Comparison of ENCODE assay signal across 2 cellular contexts in the genomic region with DNA sequence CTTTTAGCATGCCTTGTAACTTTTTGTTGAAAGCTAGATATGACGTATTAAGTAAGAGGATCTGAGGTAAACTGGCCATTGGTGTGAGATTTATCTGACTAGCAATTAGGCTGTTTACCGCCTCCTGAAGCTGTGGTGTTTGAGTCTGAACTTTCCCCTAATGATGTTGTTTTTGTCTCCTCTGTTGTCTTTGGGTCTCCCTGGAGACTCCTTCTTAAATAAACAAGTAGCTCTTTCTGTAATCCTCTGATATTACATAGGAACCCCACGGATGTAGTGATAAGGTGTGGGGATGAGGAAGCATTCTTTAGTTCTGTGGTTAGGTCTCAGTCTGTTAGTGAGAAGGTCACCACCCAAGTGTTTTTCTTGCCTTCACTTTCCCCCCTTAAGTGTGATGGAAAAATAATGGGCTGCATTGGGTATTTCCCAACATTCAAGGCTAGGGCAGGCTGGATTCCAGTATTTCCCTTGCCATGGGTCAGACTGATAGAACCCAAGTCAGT.
TF ChIP-seq lines count a peak whose summit lies in the region.

No MANE protein-coding gene starts in this region.

TF ChIP-seq in HepG2, 621 proteins besides CTCF, POLR2A, EP300 and RAD21:
- TF ChIP-seq CREB1 (IDR thresholded peaks at IDR 0.05) (0 out of 2 replicates have a peak, but pooled peaks have one; percentile 22), CREB1 (CRISPR knock-in tag; IDR thresholded peaks at IDR 0.05) (no peak), ZNF773 (CRISPR knock-in tag; IDR thresholded peaks at IDR 0.05; ENCODE audit: borderline replicate concordance) (peak; percentile 49; the same call in 1 of the 2 replicates), ZNF33B (CRISPR knock-in tag; IDR thresholded peaks at IDR 0.05) (no peak), CENPX (CRISPR knock-in tag; IDR thresholded peaks at IDR 0.05) (no peak)
- TF ChIP-seq, protein P1, sequence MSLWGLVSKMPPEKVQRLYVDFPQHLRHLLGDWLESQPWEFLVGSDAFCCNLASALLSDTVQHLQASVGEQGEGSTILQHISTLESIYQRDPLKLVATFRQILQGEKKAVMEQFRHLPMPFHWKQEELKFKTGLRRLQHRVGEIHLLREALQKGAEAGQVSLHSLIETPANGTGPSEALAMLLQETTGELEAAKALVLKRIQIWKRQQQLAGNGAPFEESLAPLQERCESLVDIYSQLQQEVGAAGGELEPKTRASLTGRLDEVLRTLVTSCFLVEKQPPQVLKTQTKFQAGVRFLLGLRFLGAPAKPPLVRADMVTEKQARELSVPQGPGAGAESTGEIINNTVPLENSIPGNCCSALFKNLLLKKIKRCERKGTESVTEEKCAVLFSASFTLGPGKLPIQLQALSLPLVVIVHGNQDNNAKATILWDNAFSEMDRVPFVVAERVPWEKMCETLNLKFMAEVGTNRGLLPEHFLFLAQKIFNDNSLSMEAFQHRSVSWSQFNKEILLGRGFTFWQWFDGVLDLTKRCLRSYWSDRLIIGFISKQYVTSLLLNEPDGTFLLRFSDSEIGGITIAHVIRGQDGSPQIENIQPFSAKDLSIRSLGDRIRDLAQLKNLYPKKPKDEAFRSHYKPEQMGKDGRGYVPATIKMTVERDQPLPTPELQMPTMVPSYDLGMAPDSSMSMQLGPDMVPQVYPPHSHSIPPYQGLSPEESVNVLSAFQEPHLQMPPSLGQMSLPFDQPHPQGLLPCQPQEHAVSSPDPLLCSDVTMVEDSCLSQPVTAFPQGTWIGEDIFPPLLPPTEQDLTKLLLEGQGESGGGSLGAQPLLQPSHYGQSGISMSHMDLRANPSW (CRISPR knock-in tag; IDR thresholded peaks at IDR 0.05; ENCODE audit: borderline replicate concordance): no peak
- TF ChIP-seq, protein P2, sequence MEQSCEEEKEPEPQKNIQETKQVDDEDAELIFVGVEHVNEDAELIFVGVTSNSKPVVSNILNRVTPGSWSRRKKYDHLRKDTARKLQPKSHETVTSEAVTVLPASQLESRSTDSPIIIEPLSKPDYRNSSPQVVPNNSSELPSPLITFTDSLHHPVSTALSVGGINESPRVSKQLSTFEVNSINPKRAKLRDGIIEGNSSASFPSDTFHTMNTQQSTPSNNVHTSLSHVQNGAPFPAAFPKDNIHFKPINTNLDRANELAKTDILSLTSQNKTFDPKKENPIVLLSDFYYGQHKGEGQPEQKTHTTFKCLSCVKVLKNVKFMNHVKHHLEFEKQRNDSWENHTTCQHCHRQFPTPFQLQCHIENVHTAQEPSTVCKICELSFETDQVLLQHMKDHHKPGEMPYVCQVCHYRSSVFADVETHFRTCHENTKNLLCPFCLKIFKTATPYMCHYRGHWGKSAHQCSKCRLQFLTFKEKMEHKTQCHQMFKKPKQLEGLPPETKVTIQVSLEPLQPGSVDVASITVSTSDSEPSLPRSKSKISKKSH (CRISPR knock-in tag; IDR thresholded peaks at IDR 0.05; ENCODE audit: borderline replicate concordance): no peak
- TF ChIP-seq, protein P3, sequence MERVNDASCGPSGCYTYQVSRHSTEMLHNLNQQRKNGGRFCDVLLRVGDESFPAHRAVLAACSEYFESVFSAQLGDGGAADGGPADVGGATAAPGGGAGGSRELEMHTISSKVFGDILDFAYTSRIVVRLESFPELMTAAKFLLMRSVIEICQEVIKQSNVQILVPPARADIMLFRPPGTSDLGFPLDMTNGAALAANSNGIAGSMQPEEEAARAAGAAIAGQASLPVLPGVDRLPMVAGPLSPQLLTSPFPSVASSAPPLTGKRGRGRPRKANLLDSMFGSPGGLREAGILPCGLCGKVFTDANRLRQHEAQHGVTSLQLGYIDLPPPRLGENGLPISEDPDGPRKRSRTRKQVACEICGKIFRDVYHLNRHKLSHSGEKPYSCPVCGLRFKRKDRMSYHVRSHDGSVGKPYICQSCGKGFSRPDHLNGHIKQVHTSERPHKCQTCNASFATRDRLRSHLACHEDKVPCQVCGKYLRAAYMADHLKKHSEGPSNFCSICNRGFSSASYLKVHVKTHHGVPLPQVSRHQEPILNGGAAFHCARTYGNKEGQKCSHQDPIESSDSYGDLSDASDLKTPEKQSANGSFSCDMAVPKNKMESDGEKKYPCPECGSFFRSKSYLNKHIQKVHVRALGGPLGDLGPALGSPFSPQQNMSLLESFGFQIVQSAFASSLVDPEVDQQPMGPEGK (CRISPR knock-in tag; IDR thresholded peaks at IDR 0.05): no peak

TF ChIP-seq in K562, 482 proteins besides CTCF, POLR2A, EP300 and RAD21 (continues in another document):
- TF ChIP-seq, protein P4, sequence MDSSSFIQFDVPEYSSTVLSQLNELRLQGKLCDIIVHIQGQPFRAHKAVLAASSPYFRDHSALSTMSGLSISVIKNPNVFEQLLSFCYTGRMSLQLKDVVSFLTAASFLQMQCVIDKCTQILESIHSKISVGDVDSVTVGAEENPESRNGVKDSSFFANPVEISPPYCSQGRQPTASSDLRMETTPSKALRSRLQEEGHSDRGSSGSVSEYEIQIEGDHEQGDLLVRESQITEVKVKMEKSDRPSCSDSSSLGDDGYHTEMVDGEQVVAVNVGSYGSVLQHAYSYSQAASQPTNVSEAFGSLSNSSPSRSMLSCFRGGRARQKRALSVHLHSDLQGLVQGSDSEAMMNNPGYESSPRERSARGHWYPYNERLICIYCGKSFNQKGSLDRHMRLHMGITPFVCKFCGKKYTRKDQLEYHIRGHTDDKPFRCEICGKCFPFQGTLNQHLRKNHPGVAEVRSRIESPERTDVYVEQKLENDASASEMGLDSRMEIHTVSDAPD (CRISPR knock-in tag; IDR thresholded peaks at IDR 0.05): no peak
- TF ChIP-seq, protein P5, sequence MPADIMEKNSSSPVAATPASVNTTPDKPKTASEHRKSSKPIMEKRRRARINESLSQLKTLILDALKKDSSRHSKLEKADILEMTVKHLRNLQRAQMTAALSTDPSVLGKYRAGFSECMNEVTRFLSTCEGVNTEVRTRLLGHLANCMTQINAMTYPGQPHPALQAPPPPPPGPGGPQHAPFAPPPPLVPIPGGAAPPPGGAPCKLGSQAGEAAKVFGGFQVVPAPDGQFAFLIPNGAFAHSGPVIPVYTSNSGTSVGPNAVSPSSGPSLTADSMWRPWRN (IDR thresholded peaks at IDR 0.05; ENCODE audit: low read depth): 0 out of 2 replicates have a peak, but pooled peaks have one; percentile 42
- TF ChIP-seq GTF2E2 (tag; IDR thresholded peaks at IDR 0.05) (no peak), SMARCC2 (IDR thresholded peaks at IDR 0.05; ENCODE audit: low read depth) (peak; percentile 57; the same call in 1 of the 2 replicates), ZNF239 (CRISPR knock-in tag; IDR thresholded peaks at IDR 0.05) (no peak), ZNF324 (CRISPR knock-in tag; IDR thresholded peaks at IDR 0.05) (no peak), ZNF316 (IDR thresholded peaks at IDR 0.05) (peak; percentile 39; the same call in 1 of the 2 replicates), GATAD2B (IDR thresholded peaks at IDR 0.05; ENCODE audit: borderline replicate concordance) (peak; percentile 64; the same call in 1 of the 2 replicates), FOXP1 (CRISPR knock-in tag; IDR thresholded peaks at IDR 0.05) (0 out of 2 replicates have a peak, but pooled peaks have one; percentile 70), EHMT2 (IDR thresholded peaks at IDR 0.05) (no peak), MBD2 (IDR thresholded peaks at IDR 0.05; ENCODE audit: borderline replicate concordance, low read depth) (no peak), MTA2 (IDR thresholded peaks at IDR 0.05; ENCODE audit: low read depth) (peak; percentile 75), ZNF23 (CRISPR knock-in tag; IDR thresholded peaks at IDR 0.05) (no peak), TAF1 (IDR thresholded peaks at IDR 0.05; ENCODE audit: control insufficient read depth, extremely low read depth, insufficient read depth, low read length, severe bottlenecking) (no peak), DPF2 (IDR thresholded peaks at IDR 0.05) (peak; percentile 79), BCOR (IDR thresholded peaks at IDR 0.05) (no peak), CEBPB (tag; IDR thresholded peaks at IDR 0.05) (peak; percentile 75), ARID1B (IDR thresholded peaks at IDR 0.05) (peak; percentile 92), SMARCE1 (IDR thresholded peaks at IDR 0.05) (peak; percentile 88), FOXA3 (CRISPR knock-in tag; conservative IDR thresholded peaks at IDR 0.05 in 1 of 2, IDR thresholded peaks at IDR 0.05 in 1 of 2) (peak; percentile 97 to 98), ZFP30 (CRISPR knock-in tag; IDR thresholded peaks at IDR 0.05; ENCODE audit: borderline replicate concordance) (no peak), C11orf30 (IDR thresholded peaks at IDR 0.05; ENCODE audit: low read depth) (peak; percentile 38; the same call in 1 of the 2 replicates), CTBP1 (IDR thresholded peaks at IDR 0.05; ENCODE audit: borderline replicate concordance) (peak; percentile 64; the same call in 1 of the 2 replicates), RCOR1 (IDR thresholded peaks at IDR 0.05; ENCODE audit: borderline replicate concordance in 1 of 2, low read depth in 2 of 2, low read length in 2 of 2) (peak; percentile 8 to 71; a peak in 2 of 4 replicates), ESRRA (IDR thresholded peaks at IDR 0.05; ENCODE audit: borderline replicate concordance, low read depth) (peak; percentile 77; the same call in 1 of the 2 replicates), MTA1 (IDR thresholded peaks at IDR 0.05; ENCODE audit: borderline replicate concordance) (peak; percentile 82), ZEB2 (IDR thresholded peaks at IDR 0.05) (peak; percentile 74), ZNF695 (CRISPR knock-in tag; IDR thresholded peaks at IDR 0.05) (no peak), STAT5A (IDR thresholded peaks at IDR 0.05; ENCODE audit: borderline replicate concordance, low read length) (peak; percentile 59; the same call in 1 of the 2 replicates), ARNT (IDR thresholded peaks at IDR 0.05) (peak in 1 of 2 experiments; percentile 69; a peak in 2 of 4 replicates), SETDB1 (IDR thresholded peaks at IDR 0.05; ENCODE audit: low read length) (no peak), RNF2 (IDR thresholded peaks at IDR 0.05) (no peak)
- TF ChIP-seq, protein P6, sequence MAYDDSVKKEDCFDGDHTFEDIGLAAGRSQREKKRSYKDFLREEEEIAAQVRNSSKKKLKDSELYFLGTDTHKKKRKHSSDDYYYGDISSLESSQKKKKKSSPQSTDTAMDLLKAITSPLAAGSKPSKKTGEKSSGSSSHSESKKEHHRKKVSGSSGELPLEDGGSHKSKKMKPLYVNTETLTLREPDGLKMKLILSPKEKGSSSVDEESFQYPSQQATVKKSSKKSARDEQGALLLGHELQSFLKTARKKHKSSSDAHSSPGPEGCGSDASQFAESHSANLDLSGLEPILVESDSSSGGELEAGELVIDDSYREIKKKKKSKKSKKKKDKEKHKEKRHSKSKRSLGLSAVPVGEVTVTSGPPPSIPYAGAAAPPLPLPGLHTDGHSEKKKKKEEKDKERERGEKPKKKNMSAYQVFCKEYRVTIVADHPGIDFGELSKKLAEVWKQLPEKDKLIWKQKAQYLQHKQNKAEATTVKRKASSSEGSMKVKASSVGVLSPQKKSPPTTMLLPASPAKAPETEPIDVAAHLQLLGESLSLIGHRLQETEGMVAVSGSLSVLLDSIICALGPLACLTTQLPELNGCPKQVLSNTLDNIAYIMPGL (CRISPR knock-in tag; IDR thresholded peaks at IDR 0.05): no peak
- TF ChIP-seq, protein P7, sequence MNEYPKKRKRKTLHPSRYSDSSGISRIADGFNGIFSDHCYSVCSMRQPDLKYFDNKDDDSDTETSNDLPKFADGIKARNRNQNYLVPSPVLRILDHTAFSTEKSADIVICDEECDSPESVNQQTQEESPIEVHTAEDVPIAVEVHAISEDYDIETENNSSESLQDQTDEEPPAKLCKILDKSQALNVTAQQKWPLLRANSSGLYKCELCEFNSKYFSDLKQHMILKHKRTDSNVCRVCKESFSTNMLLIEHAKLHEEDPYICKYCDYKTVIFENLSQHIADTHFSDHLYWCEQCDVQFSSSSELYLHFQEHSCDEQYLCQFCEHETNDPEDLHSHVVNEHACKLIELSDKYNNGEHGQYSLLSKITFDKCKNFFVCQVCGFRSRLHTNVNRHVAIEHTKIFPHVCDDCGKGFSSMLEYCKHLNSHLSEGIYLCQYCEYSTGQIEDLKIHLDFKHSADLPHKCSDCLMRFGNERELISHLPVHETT (CRISPR knock-in tag; conservative IDR thresholded peaks at IDR 0.05 in 1 of 2, IDR thresholded peaks at IDR 0.05 in 1 of 2): 0 out of 4 replicates have a peak, but pooled peaks of 1 of the 2 experiments have one; percentile 23
- TF ChIP-seq, protein P8, sequence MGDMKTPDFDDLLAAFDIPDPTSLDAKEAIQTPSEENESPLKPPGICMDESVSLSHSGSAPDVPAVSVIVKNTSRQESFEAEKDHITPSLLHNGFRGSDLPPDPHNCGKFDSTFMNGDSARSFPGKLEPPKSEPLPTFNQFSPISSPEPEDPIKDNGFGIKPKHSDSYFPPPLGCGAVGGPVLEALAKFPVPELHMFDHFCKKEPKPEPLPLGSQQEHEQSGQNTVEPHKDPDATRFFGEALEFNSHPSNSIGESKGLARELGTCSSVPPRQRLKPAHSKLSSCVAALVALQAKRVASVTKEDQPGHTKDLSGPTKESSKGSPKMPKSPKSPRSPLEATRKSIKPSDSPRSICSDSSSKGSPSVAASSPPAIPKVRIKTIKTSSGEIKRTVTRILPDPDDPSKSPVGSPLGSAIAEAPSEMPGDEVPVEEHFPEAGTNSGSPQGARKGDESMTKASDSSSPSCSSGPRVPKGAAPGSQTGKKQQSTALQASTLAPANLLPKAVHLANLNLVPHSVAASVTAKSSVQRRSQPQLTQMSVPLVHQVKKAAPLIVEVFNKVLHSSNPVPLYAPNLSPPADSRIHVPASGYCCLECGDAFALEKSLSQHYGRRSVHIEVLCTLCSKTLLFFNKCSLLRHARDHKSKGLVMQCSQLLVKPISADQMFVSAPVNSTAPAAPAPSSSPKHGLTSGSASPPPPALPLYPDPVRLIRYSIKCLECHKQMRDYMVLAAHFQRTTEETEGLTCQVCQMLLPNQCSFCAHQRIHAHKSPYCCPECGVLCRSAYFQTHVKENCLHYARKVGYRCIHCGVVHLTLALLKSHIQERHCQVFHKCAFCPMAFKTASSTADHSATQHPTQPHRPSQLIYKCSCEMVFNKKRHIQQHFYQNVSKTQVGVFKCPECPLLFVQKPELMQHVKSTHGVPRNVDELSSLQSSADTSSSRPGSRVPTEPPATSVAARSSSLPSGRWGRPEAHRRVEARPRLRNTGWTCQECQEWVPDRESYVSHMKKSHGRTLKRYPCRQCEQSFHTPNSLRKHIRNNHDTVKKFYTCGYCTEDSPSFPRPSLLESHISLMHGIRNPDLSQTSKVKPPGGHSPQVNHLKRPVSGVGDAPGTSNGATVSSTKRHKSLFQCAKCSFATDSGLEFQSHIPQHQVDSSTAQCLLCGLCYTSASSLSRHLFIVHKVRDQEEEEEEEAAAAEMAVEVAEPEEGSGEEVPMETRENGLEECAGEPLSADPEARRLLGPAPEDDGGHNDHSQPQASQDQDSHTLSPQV (IDR thresholded peaks at IDR 0.05): no peak
- TF ChIP-seq, protein P9, sequence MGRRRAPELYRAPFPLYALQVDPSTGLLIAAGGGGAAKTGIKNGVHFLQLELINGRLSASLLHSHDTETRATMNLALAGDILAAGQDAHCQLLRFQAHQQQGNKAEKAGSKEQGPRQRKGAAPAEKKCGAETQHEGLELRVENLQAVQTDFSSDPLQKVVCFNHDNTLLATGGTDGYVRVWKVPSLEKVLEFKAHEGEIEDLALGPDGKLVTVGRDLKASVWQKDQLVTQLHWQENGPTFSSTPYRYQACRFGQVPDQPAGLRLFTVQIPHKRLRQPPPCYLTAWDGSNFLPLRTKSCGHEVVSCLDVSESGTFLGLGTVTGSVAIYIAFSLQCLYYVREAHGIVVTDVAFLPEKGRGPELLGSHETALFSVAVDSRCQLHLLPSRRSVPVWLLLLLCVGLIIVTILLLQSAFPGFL (CRISPR knock-in tag; IDR thresholded peaks at IDR 0.05): no peak
- TF ChIP-seq, protein P10, sequence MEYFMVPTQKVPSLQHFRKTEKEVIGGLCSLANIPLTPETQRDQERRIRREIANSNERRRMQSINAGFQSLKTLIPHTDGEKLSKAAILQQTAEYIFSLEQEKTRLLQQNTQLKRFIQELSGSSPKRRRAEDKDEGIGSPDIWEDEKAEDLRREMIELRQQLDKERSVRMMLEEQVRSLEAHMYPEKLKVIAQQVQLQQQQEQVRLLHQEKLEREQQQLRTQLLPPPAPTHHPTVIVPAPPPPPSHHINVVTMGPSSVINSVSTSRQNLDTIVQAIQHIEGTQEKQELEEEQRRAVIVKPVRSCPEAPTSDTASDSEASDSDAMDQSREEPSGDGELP (CRISPR knock-in tag; IDR thresholded peaks at IDR 0.05; ENCODE audit: borderline replicate concordance): no peak
